ENCODE assay signal across 7 cellular contexts in genomic region chr11:67303132-67303988, GRCh38.
DNase-seq lines count a peak whose midpoint lies in the region; ATAC-seq and TF ChIP-seq lines count a peak whose summit lies in the region.

Gene SSH3 (plus strand): TSS chr11:67303530. CDS start chr11:67303626, 96 bp downstream.

- no peaks in the 10 kb centered on the region for H3K27me3 ChIP-seq in subcutaneous abdominal adipose tissue (ENCODE audit: control insufficient read depth in 5 of 5, insufficient read depth in 4 of 5, low read length in 5 of 5)

- ATAC-seq in HG02970 (IDR thresholded peaks at IDR 0.05; ENCODE audit: low FRiP score, unreplicated experiment): no peak

- CTCF ChIA-PET in GM10248 (lab: Yijun Ruan, JAX): interaction anchor here (0.9 to 1.8 kb wide), 3 partner anchors 14 to 42 kb away, joined by 3 to 5 read pairs (median 4); partner anchors contain the start of gene ANKRD13D

- peak within 1 kb of the TSS; percentile 19 to 86 (median 80) for H3K4me3 ChIP-seq in subcutaneous abdominal adipose tissue (ENCODE audit: low read depth in 1 of 5, low read length in 5 of 5)

- peak within 1 kb of the TSS in 4 of 5 donors; percentile 70 to 82 (median 77) for H3K9ac ChIP-seq in subcutaneous abdominal adipose tissue (ENCODE audit: low read length in 5 of 5)

- H3K9me3 ChIP-seq in subcutaneous abdominal adipose tissue (ENCODE audit: control insufficient read depth in 5 of 5, low read length in 5 of 5): no peaks in the 10 kb centered on the region

- peaks cover 0 to 55% (median 48%) of the 10 kb centered on the region in 5 donors for H3K36me3 ChIP-seq in subcutaneous abdominal adipose tissue (ENCODE audit: control insufficient read depth in 5 of 5, insufficient read depth in 5 of 5, low read length in 5 of 5)

- DNase-seq in GM10248 (ENCODE audit: extremely low spot score): peak; percentile 54
- DNase-seq in NCI-H2029 treated with DMSO at 0.1 percent for 48 hours (lab: John Stamatoyannopoulos, UW): peak; percentile 20
- DNase-seq in activated CD8-positive, alpha-beta memory T cell treated with anti-CD3 and anti-CD28 coated beads, Interleukin-2, amount 50 U/mL, for 48 hours: peak; percentile 81
- DNase-seq in epidermal melanocyte (ENCODE audit: insufficient read length, low spot score): peak; percentile 54
- peak; percentile 86 for DNase-seq in medulla oblongata (ENCODE audit: extremely low spot score)

- POLR2A ChIA-PET in GM10248 (lab: Yijun Ruan, JAX): no interaction called here

- H3K27ac ChIP-seq in subcutaneous abdominal adipose tissue (ENCODE audit: low read depth, low read length): peak within 1 kb of the TSS; percentile 46

- H3K4me1 ChIP-seq in subcutaneous abdominal adipose tissue (ENCODE audit: control insufficient read depth in 5 of 5, insufficient read depth in 5 of 5, low read length in 5 of 5): peaks cover 2 to 38% (median 27%) of the 10 kb centered on the region in 5 donors

- no peak for TF ChIP-seq CTCF in GM10248 (IDR thresholded peaks at IDR 0.05; ENCODE audit: control extremely low read depth, extremely low read depth, low read depth, missing control alignments)

Comparison
In these comparisons a context has a peak if more than half of its experiments do, and no peak if none do; other contexts are left out.
1. DNase-seq: peak in every context shown above with its lines; median percentile 86 in medulla oblongata; 81 in activated CD8-positive, alpha-beta memory T cell treated with anti-CD3 and anti-CD28 coated beads, Interleukin-2, amount 50 U/mL, for 48 hours; 54 in GM10248; 54 in epidermal melanocyte; 20 in NCI-H2029 treated with DMSO at 0.1 percent for 48 hours.